Comparison of ENCODE assay signal across 9 cellular contexts in the genomic region with DNA sequence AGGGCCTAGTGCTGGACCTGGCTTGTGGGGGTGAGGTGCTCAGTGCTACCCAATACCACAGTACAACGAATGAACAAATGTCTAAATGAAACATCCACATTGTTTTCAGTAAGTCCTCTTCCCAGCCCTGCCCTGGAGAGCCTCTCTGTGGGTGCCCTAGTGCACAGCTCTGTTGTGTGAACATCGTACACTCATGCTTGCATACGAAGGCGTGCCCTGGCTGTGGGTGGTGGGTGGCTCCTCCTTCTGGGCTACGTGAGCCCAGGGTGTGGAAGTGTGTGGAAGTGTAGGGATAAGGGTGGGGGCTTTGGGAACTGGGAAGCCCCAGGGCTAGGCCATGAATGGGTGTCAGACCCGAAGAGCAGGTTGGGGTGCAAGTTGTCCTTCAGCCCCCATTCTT. TPM values are rescaled to one million over a fixed set of nuclear protein-coding genes. Genes with fewer than 3 reads are reported as not detected.
A peak's percentile ranks its signal among the peaks of the same experiment; 100 is the strongest.
DNase-seq lines count a peak whose midpoint lies in the region; ATAC-seq and TF ChIP-seq lines count a peak whose summit lies in the region.
"Had no signal": no experiment of that assay in that cellular context is flagged by ENCODE, and none has a peak within 500 bp of the region (broad histone marks: within the 10 kb centered on the region; RNA-seq: fewer than 3 reads in every experiment).

No MANE protein-coding gene starts in this region.

- H3K9me3 Mint-ChIP-seq in T-helper 2 cell treated with Interferon-gamma antibody and Interleukin-4, amounts not matched to agents 5 μg/mL and 100 μg/mL, for 36 hours: no peaks in the 10 kb centered on the region
- H3K9me3 Mint-ChIP-seq in activated CD4-positive, alpha-beta memory T cell treated with anti-CD3 and anti-CD28 coated beads, Interleukin-2, amount 10 ng/mL, durations not matched to agents 7 days and 5 days: no peaks in the 10 kb centered on the region

- peaks cover 1% of the 10 kb centered on the region for H3K36me3 Mint-ChIP-seq in T-helper 2 cell treated with Interferon-gamma antibody and Interleukin-4, amounts not matched to agents 5 μg/mL and 100 μg/mL, for 36 hours (ENCODE audit: low read depth)
- H3K36me3 Mint-ChIP-seq in activated CD4-positive, alpha-beta memory T cell treated with anti-CD3 and anti-CD28 coated beads, Interleukin-2, amount 10 ng/mL, durations not matched to agents 7 days and 5 days (ENCODE audit: low read depth): no peaks in the 10 kb centered on the region

- H3K27ac ChIP-seq in foreskin keratinocyte: peak overlapping the region; percentile 53
- peak overlapping the region in 7 of 8 donors; percentile 91 to 99 (median 95) for H3K27ac ChIP-seq in spleen

- peaks cover 17% of the 10 kb centered on the region for H3K4me1 Mint-ChIP-seq in T-helper 2 cell treated with Interferon-gamma antibody and Interleukin-4, amounts not matched to agents 5 μg/mL and 100 μg/mL, for 36 hours (ENCODE audit: low read depth)
- H3K4me1 Mint-ChIP-seq in activated CD4-positive, alpha-beta memory T cell treated with anti-CD3 and anti-CD28 coated beads, Interleukin-2, amount 10 ng/mL, durations not matched to agents 7 days and 5 days: peaks cover 23% of the 10 kb centered on the region

- TF ChIP-seq POLR2A in spleen (IDR thresholded peaks at IDR 0.05): no peak

- intact Hi-C loops in spleen (cut with DNase I; ENCODE audit: low total_unique reads): no loop called here

- H3K27ac Mint-ChIP-seq in T-helper 2 cell treated with Interferon-gamma antibody and Interleukin-4, amounts not matched to agents 5 μg/mL and 100 μg/mL, for 36 hours: peak overlapping the region; percentile 84
- peak overlapping the region; percentile 75 for H3K27ac Mint-ChIP-seq in activated CD4-positive, alpha-beta memory T cell treated with anti-CD3 and anti-CD28 coated beads, Interleukin-2, amount 10 ng/mL, durations not matched to agents 7 days and 5 days

- no peaks in the 10 kb centered on the region for H3K9me3 ChIP-seq in spleen

- H3K4me3 Mint-ChIP-seq in T-helper 2 cell treated with Interferon-gamma antibody and Interleukin-4, amounts not matched to agents 5 μg/mL and 100 μg/mL, for 36 hours: peak overlapping the region; percentile 66
- H3K4me3 Mint-ChIP-seq in activated CD4-positive, alpha-beta memory T cell treated with anti-CD3 and anti-CD28 coated beads, Interleukin-2, amount 10 ng/mL, durations not matched to agents 7 days and 5 days: peak overlapping the region; percentile 74

- TF ChIP-seq CTCF in foreskin keratinocyte (conservative IDR thresholded peaks at IDR 0.05): peak; percentile 11
- no peak for TF ChIP-seq CTCF in spleen (IDR thresholded peaks at IDR 0.05 in 8 of 11, conservative IDR thresholded peaks at IDR 0.05 in 3 of 11)

- H3K36me3 ChIP-seq in spleen: peaks cover 0 to 10% (median 0%) of the 10 kb centered on the region in 6 donors

- CTCF ChIA-PET in activated CD4-positive, alpha-beta memory T cell treated with anti-CD3 and anti-CD28 coated beads, Interleukin-2, amount 10 ng/mL, durations not matched to agents 7 days and 5 days (lab: Charles Lee): interaction anchor here (0.6 to 2.1 kb wide), 3 partner anchors 59 to 379 kb away, joined by 3 to 13 read pairs (median 3); no protein-coding TSS in a partner anchor

- no peaks in the 10 kb centered on the region for H3K27me3 ChIP-seq in foreskin keratinocyte
- H3K27me3 ChIP-seq in spleen (replicated peaks in 1 of 7): no peaks in the 10 kb centered on the region

- DNase-seq in T-helper 2 cell treated with Interferon-gamma antibody and Interleukin-4, amounts not matched to agents 5 μg/mL and 100 μg/mL, for 36 hours (ENCODE audit: low spot score): no peak
- DNase-seq in T-helper 2 cell: no peak
- no peak for DNase-seq in activated CD4-positive, alpha-beta memory T cell treated with anti-CD3 and anti-CD28 coated beads, Interleukin-2, amount 10 ng/mL, durations not matched to agents 7 days and 5 days
- DNase-seq in foreskin keratinocyte: peak; percentile 29 to 63
- no peak for DNase-seq in spleen
- no peak for DNase-seq in iPS-NIHi11 (ENCODE audit: low spot score)

- H3K4me1 ChIP-seq in foreskin keratinocyte: peaks cover 25% of the 10 kb centered on the region
- peaks cover 3 to 31% (median 17%) of the 10 kb centered on the region in 6 donors for H3K4me1 ChIP-seq in spleen

- 68 to 81% (median 73%) methylated on average over 6 of the region's 6 CpGs for WGBS in spleen, 5 donors

- no peaks in the 10 kb centered on the region for H3K27me3 Mint-ChIP-seq in T-helper 2 cell treated with Interferon-gamma antibody and Interleukin-4, amounts not matched to agents 5 μg/mL and 100 μg/mL, for 36 hours (ENCODE audit: low read depth)
- no peaks in the 10 kb centered on the region for H3K27me3 Mint-ChIP-seq in activated CD4-positive, alpha-beta memory T cell treated with anti-CD3 and anti-CD28 coated beads, Interleukin-2, amount 10 ng/mL, durations not matched to agents 7 days and 5 days

- ATAC-seq in foreskin keratinocyte (peak; percentile 54), GM18520 (IDR thresholded peaks at IDR 0.05; ENCODE audit: unreplicated experiment) (no peak), GM21717 (IDR thresholded peaks at IDR 0.05; ENCODE audit: unreplicated experiment) (no peak)

- peak overlapping the region in 1 of 8 donors; percentile 94 for H3K4me3 ChIP-seq in spleen

- POLR2A ChIA-PET in activated CD4-positive, alpha-beta memory T cell treated with anti-CD3 and anti-CD28 coated beads, Interleukin-2, amount 10 ng/mL, durations not matched to agents 7 days and 5 days (lab: Charles Lee): interaction anchor here (1.4 to 2.4 kb wide), 2 partner anchors 18 to 100 kb away, joined by 3 to 11 read pairs; a partner anchor contains a TSS

RNA-seq across cellular contexts. Expression of a gene that starts 0.6 kb away (rescaled TPM):
- total RNA-seq in activated CD4-positive, alpha-beta memory T cell treated with anti-CD3 and anti-CD28 coated beads, Interleukin-2, amount 10 ng/mL, durations not matched to agents 7 days and 5 days: 10 to 100 TPM; 19.2 to 21.9 TPM
- total RNA-seq in foreskin keratinocyte (9.9 and 12.6 TPM in 2 replicates), spleen (10 to 100 TPM; 13.2 to 18.7 (median 15.4) TPM)
- polyA plus RNA-seq in foreskin keratinocyte (6.5 and 7.3 TPM in 2 replicates), spleen (10 to 100 TPM in 1 of 3 donors, 1 to 10 TPM in 2; 3.6 to 10.6 (median 5.3) TPM)

RNA-seq across cellular contexts. Expression of a gene that starts 17.3 kb away (rescaled TPM):
- under 1 TPM; 0.33 to 0.35 TPM for total RNA-seq in activated CD4-positive, alpha-beta memory T cell treated with anti-CD3 and anti-CD28 coated beads, Interleukin-2, amount 10 ng/mL, durations not matched to agents 7 days and 5 days
- total RNA-seq in foreskin keratinocyte: not detected in 2 replicates
- not detected in 2 replicates for polyA plus RNA-seq in foreskin keratinocyte
- total RNA-seq in spleen: not detected
- polyA plus RNA-seq in spleen: under 1 TPM in 1 of 3 donors, not detected in 2; 0.12 TPM
- total RNA-seq: M059J had no signal

RNA-seq across cellular contexts. Expression of a gene that starts 19.1 kb away (rescaled TPM):
- not detected for total RNA-seq in activated CD4-positive, alpha-beta memory T cell treated with anti-CD3 and anti-CD28 coated beads, Interleukin-2, amount 10 ng/mL, durations not matched to agents 7 days and 5 days
- total RNA-seq in foreskin keratinocyte: 0.46 and 0.51 TPM in 2 replicates
- polyA plus RNA-seq in foreskin keratinocyte: 0.27 and 0.34 TPM in 2 replicates
- total RNA-seq in spleen: under 1 TPM in 4 of 7 donors, not detected in 3; 0.17 to 0.32 (median 0.23) TPM
- under 1 TPM in 2 of 3 donors, not detected in 1; 0.03 to 0.06 TPM for polyA plus RNA-seq in spleen
- total RNA-seq: M059J had no signal

RNA-seq across cellular contexts. Expression of a gene that starts 38.2 kb away (rescaled TPM):
- total RNA-seq in activated CD4-positive, alpha-beta memory T cell treated with anti-CD3 and anti-CD28 coated beads, Interleukin-2, amount 10 ng/mL, durations not matched to agents 7 days and 5 days: 10 to 100 TPM; 45.0 to 47.0 TPM
- 22.8 and 26.1 TPM in 2 replicates for total RNA-seq in foreskin keratinocyte
- 4.8 and 5.1 TPM in 2 replicates for polyA plus RNA-seq in foreskin keratinocyte
- 10 to 100 TPM; 41.0 to 56.3 (median 48.9) TPM for total RNA-seq in spleen
- 10 to 100 TPM in 1 of 3 donors, 1 to 10 TPM in 2; 9.4 to 10.1 (median 9.5) TPM for polyA plus RNA-seq in spleen

RNA-seq across cellular contexts. Expression of a gene that starts 46.6 kb away (rescaled TPM):
- 10 to 100 TPM; 36.6 to 36.7 TPM for total RNA-seq in activated CD4-positive, alpha-beta memory T cell treated with anti-CD3 and anti-CD28 coated beads, Interleukin-2, amount 10 ng/mL, durations not matched to agents 7 days and 5 days
- total RNA-seq in foreskin keratinocyte: 10.1 and 10.2 TPM in 2 replicates
- 8.7 and 8.9 TPM in 2 replicates for polyA plus RNA-seq in foreskin keratinocyte
- 10 to 100 TPM; 30.4 to 40.7 (median 34.3) TPM for total RNA-seq in spleen
- polyA plus RNA-seq in spleen: 10 to 100 TPM; 12.8 to 19.6 (median 13.4) TPM

Comparison
In these comparisons a context has a peak if more than half of its experiments do, and no peak if none do; other contexts are left out.
1. DNase-seq: peak in foreskin keratinocyte (2 of 2); none in T-helper 2 cell treated with Interferon-gamma antibody and Interleukin-4, amounts not matched to agents 5 μg/mL and 100 μg/mL, for 36 hours (single experiment), T-helper 2 cell (0 of 5), activated CD4-positive, alpha-beta memory T cell treated with anti-CD3 and anti-CD28 coated beads, Interleukin-2, amount 10 ng/mL, durations not matched to agents 7 days and 5 days (single experiment), spleen (single experiment) and iPS-NIHi11 (single experiment).